ENCODE assay signal across 20 cellular contexts in the genomic region with DNA sequence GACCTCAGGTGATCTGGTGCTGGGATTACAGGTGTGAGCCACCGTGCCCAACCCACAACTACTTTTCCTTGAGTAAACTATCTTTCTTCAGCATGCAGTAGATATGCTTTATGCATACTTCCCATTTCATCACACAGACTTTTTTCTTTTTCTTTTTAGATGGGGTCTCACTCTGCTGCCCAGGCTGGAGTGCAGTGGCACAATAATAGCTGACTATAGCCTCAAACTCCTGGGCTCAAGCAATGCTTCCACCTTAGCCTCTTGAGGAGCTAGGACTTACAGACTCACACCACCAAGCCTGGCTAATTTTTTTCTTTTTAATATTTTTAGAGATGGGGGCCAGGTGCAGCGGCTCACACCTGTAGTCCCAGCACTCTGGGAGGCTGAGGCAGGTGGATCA. TPM values are rescaled to one million over a fixed set of nuclear protein-coding genes. Genes with fewer than 3 reads are reported as not detected.
DNase-seq lines count a peak whose midpoint lies in the region; ATAC-seq and TF ChIP-seq lines count a peak whose summit lies in the region.
"Had no signal": no experiment of that assay in that cellular context is flagged by ENCODE, and none has a peak within 500 bp of the region (broad histone marks: within the 10 kb centered on the region; RNA-seq: fewer than 3 reads in every experiment).

No MANE protein-coding gene starts in this region.

- H3K9me3 ChIP-seq in mammary epithelial cell (replicated peaks; ENCODE audit: insufficient read depth, low read length) (no peaks in the 10 kb centered on the region), esophagus muscularis mucosa (no peaks in the 10 kb centered on the region), tibial artery (no peaks in the 10 kb centered on the region)
- H3K9me3 ChIP-seq: SK-N-SH had no signal

- TF ChIP-seq CTCF in MCF 10A (IDR thresholded peaks at IDR 0.05; ENCODE audit: unreplicated experiment) (no peak), mammary epithelial cell (conservative IDR thresholded peaks at IDR 0.05 in 1 of 2, IDR thresholded peaks at IDR 0.05 in 1 of 2; ENCODE audit: extremely low read depth in 1 of 2, insufficient read depth in 1 of 2, low read depth in 1 of 2, low read length in 2 of 2) (no peak), WTC11 (IDR thresholded peaks at IDR 0.05) (no peak), esophagus muscularis mucosa (IDR thresholded peaks at IDR 0.05) (no peak), tibial artery (IDR thresholded peaks at IDR 0.05) (no peak)

- H3K27me3 ChIP-seq in mammary epithelial cell (ENCODE audit: insufficient read depth, low read length) (no peaks in the 10 kb centered on the region), esophagus muscularis mucosa (no peaks in the 10 kb centered on the region), tibial artery (no peaks in the 10 kb centered on the region)

- no peaks in the 10 kb centered on the region for H4K20me1 ChIP-seq in mammary epithelial cell (ENCODE audit: insufficient read depth, low read length)

- H3K4me3 ChIP-seq in mammary epithelial cell (replicated peaks in 1 of 3; ENCODE audit: insufficient read depth in 1 of 3, low read depth in 2 of 3, low read length in 3 of 3) (no peak overlapping the region), esophagus muscularis mucosa (no peak overlapping the region), tibial artery (no peak overlapping the region)

- H3K4me1 ChIP-seq in mammary epithelial cell (ENCODE audit: insufficient read depth, low read length): no peaks in the 10 kb centered on the region
- H3K4me1 ChIP-seq in esophagus muscularis mucosa: peaks cover 0 to 53% (median 31%) of the 10 kb centered on the region in 4 donors
- peaks cover 0 to 87% (median 14%) of the 10 kb centered on the region in 4 donors for H3K4me1 ChIP-seq in tibial artery

- BruUV-seq in MCF 10A (replicated peaks; lab: Mats Ljungman, UMichigan) (no TSS peak), mammary epithelial cell (replicated peaks; lab: Mats Ljungman, UMichigan) (no TSS peak)

- dilution Hi-C loops in mammary epithelial cell (cut with HindIII; ENCODE audit: low sequenced_read_pairs): no loop called here

- H3K27me3 Mint-ChIP-seq in MCF 10A (ENCODE audit: insufficient read depth, unreplicated experiment) (no peaks in the 10 kb centered on the region), WTC11 (ENCODE audit: low read depth) (no peaks in the 10 kb centered on the region)

- H3K27ac ChIP-seq in mammary epithelial cell (ENCODE audit: insufficient read depth, low read depth, low read length) (no peak overlapping the region), esophagus muscularis mucosa (replicated peaks in 1 of 4) (peak overlapping the region in 3 of 4 donors; percentile 1 to 33 (median 21)), tibial artery (peak overlapping the region; percentile 57 to 74)

- no peak overlapping the region for H3K4me2 ChIP-seq in mammary epithelial cell (ENCODE audit: insufficient read depth, low read depth, low read length)
- H3K4me2 ChIP-seq: SK-N-SH had no signal

- DNase-seq in MCF 10A (ENCODE audit: unreplicated experiment) (no peak), mammary epithelial cell (no peak), WTC11 (ENCODE audit: low spot score) (no peak), esophagus muscularis mucosa (ENCODE audit: extremely low spot score) (no peak), tibial artery (no peak), hepatic stellate cell (ENCODE audit: low spot score) (no peak)
- DNase-seq: Calu3, DMS153, DND-41, GOT3, Kasumi-1, NCI-H1105, NCI-H1436 treated with DMSO at 0.1 percent for 48 hours, NCI-H1930, NCI-H446, NCI-H524 treated with DMSO at 0.1 percent for 48 hours, NCI-H774, SK-N-SH had no signal

- H3K79me2 ChIP-seq in mammary epithelial cell (ENCODE audit: insufficient read depth, low read length): peaks cover 44% of the 10 kb centered on the region

- no peak overlapping the region for H3K9ac ChIP-seq in mammary epithelial cell (ENCODE audit: insufficient read depth, low read length)
- H3K9ac ChIP-seq: SK-N-SH had no signal

- TF ChIP-seq POLR2A in esophagus muscularis mucosa (IDR thresholded peaks at IDR 0.05; ENCODE audit: low read depth): no peak

- peaks cover 8% of the 10 kb centered on the region for H3K36me3 ChIP-seq in mammary epithelial cell (ENCODE audit: insufficient read depth, low read length)
- H3K36me3 ChIP-seq in esophagus muscularis mucosa: peaks cover 0 to 34% (median 15%) of the 10 kb centered on the region in 4 donors
- H3K36me3 ChIP-seq in tibial artery: peaks cover 15 to 27% (median 18%) of the 10 kb centered on the region in 3 donors

- WGBS in mammary epithelial cell (ENCODE audit: low coverage, missing lambda C conversion rate): 100% methylated on average over 2 of the region's 2 CpGs
- 48% methylated on average over 2 of the region's 2 CpGs for WGBS in esophagus muscularis mucosa

- intact Hi-C loops in MCF 10A (cut with micrococcal nuclease) (no loop called here), mammary epithelial cell (cut with micrococcal nuclease) (no loop called here), esophagus muscularis mucosa (cut with DNase I) (no loop called here), tibial artery (cut with DNase I; ENCODE audit: low total_unique reads) (no loop called here)

- no peak for TF ChIP-seq EP300 in esophagus muscularis mucosa (IDR thresholded peaks at IDR 0.05)

- no peak overlapping the region for H3K4me3 Mint-ChIP-seq in MCF 10A (ENCODE audit: unreplicated experiment)
- H3K4me3 Mint-ChIP-seq in WTC11: no peak overlapping the region

- POLR2A ChIA-PET in MCF 10A (lab: Yijun Ruan, JAX): interaction anchor here (0.7 to 1.0 kb wide), 2 partner anchors 12 to 748 kb away, joined by 3 read pairs; no protein-coding TSS in a partner anchor
- POLR2A ChIA-PET in WTC11 (lab: Charles Lee): interaction anchor here (0.7 kb wide), 1 partner anchor 361 kb away, joined by 3 read pairs; no protein-coding TSS in a partner anchor

- no peaks in the 10 kb centered on the region for H3K4me1 Mint-ChIP-seq in MCF 10A (ENCODE audit: insufficient read depth, unreplicated experiment)
- H3K4me1 Mint-ChIP-seq in WTC11: no peaks in the 10 kb centered on the region

- H3K27ac Mint-ChIP-seq in MCF 10A (ENCODE audit: low read depth, unreplicated experiment): peak overlapping the region; percentile 57
- no peak overlapping the region for H3K27ac Mint-ChIP-seq in WTC11

- H3K9me3 Mint-ChIP-seq in MCF 10A (ENCODE audit: unreplicated experiment): no peaks in the 10 kb centered on the region
- H3K9me3 Mint-ChIP-seq in WTC11: no peaks in the 10 kb centered on the region

- ATAC-seq in WTC11 (no peak), GM21576 (IDR thresholded peaks at IDR 0.05; ENCODE audit: unreplicated experiment) (no peak), HG03354 (IDR thresholded peaks at IDR 0.05; ENCODE audit: poor library complexity, severe bottlenecking, unreplicated experiment) (no peak)

- H3K36me3 Mint-ChIP-seq in MCF 10A (ENCODE audit: insufficient read depth, unreplicated experiment) (peaks cover 61% of the 10 kb centered on the region), WTC11 (peaks cover 17% of the 10 kb centered on the region)

- CTCF ChIA-PET in MCF 10A (lab: Yijun Ruan, JAX): no interaction called here
- CTCF ChIA-PET in mammary epithelial cell (lab: Charles Lee; ENCODE audit: low non-redundant PET): no interaction called here
- CTCF ChIA-PET in WTC11 (lab: Charles Lee): no interaction called here

- in situ Hi-C loops in mammary epithelial cell (cut with MboI; ENCODE audit: low sequenced_read_pairs in 2 of 2): no loop called here

- no peak overlapping the region for H2AFZ ChIP-seq in mammary epithelial cell (ENCODE audit: low read depth, low read length)

TF ChIP-seq in WTC11, 78 proteins besides CTCF, POLR2A, EP300 and RAD21:
- TF ChIP-seq OVOL2 (CRISPR knock-in tag; IDR thresholded peaks at IDR 0.05; ENCODE audit: borderline replicate concordance): no peak
- peak; percentile 62; the same call in 1 of the 2 replicates for TF ChIP-seq ZNF121 (CRISPR knock-in tag; IDR thresholded peaks at IDR 0.05)

RNA-seq across cellular contexts. Expression of gene PPP6C, which starts 22.8 kb away (rescaled TPM):
- total RNA-seq in MCF 10A (2022) (40.7 and 41.7 TPM in 2 replicates), mammary epithelial cell (10 to 100 TPM; 30.0 to 32.5 TPM), WTC11 (2021) (40.9 to 47.4 TPM (median 41.4 TPM) in 3 replicates), esophagus muscularis mucosa (10 to 100 TPM; 22.1 to 38.4 (median 34.9) TPM)
- polyA plus RNA-seq in mammary epithelial cell: 17.3 TPM
- polyA minus RNA-seq in mammary epithelial cell: 25.6 TPM

RNA-seq across cellular contexts. Expression of gene SCAI, which starts 23.4 kb away (rescaled TPM):
- total RNA-seq in MCF 10A (2022): 3.7 and 5.4 TPM in 2 replicates
- total RNA-seq in mammary epithelial cell: 1 to 10 TPM; 3.1 to 7.7 TPM
- 1.2 TPM for polyA plus RNA-seq in mammary epithelial cell
- 24.8 TPM for polyA minus RNA-seq in mammary epithelial cell
- 20.4 to 25.6 TPM (median 25.0 TPM) in 3 replicates for total RNA-seq in WTC11 (2021)
- 10 to 100 TPM in 1 of 4 donors, 1 to 10 TPM in 3; 5.6 to 10.4 (median 7.8) TPM for total RNA-seq in esophagus muscularis mucosa

RNA-seq across cellular contexts. Expression of gene RABEPK, which starts 33.6 kb away (rescaled TPM):
- total RNA-seq in MCF 10A (2022): 21.5 and 37.2 TPM in 2 replicates
- total RNA-seq in mammary epithelial cell: 10 to 100 TPM; 21.7 to 25.8 TPM
- 30.6 TPM for polyA plus RNA-seq in mammary epithelial cell
- 3.8 TPM for polyA minus RNA-seq in mammary epithelial cell
- 23.4 to 25.5 TPM (median 23.7 TPM) in 3 replicates for total RNA-seq in WTC11 (2021)
- 10 to 100 TPM; 11.2 to 21.6 (median 13.7) TPM for total RNA-seq in esophagus muscularis mucosa
